Comparison of ENCODE assay signal across 1 cellular context in the genomic region with DNA sequence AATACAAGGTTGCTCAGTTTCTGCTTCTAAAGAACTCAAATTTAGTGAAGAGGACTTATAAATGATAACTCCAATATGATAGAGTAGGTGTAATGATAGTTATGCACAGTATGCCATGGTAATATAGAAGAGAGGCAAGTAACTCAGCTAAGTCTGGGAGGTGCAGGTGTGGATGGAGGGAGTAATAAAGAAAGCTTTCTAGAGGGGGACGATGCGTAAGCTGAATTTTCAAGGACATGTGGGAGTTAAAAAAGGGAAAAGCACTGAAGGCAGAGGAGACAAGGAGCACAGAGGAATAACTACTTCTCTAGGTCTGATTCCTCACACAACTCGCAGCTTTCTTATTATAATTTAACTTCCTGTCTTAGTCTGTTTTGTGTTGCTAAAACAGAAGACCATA.
TF ChIP-seq lines count a peak whose summit lies in the region.

No MANE protein-coding gene starts in this region.

TF ChIP-seq in GM23338, 12 proteins besides CTCF, POLR2A, EP300 and RAD21 (continued from another document):
- TF ChIP-seq, protein P1, sequence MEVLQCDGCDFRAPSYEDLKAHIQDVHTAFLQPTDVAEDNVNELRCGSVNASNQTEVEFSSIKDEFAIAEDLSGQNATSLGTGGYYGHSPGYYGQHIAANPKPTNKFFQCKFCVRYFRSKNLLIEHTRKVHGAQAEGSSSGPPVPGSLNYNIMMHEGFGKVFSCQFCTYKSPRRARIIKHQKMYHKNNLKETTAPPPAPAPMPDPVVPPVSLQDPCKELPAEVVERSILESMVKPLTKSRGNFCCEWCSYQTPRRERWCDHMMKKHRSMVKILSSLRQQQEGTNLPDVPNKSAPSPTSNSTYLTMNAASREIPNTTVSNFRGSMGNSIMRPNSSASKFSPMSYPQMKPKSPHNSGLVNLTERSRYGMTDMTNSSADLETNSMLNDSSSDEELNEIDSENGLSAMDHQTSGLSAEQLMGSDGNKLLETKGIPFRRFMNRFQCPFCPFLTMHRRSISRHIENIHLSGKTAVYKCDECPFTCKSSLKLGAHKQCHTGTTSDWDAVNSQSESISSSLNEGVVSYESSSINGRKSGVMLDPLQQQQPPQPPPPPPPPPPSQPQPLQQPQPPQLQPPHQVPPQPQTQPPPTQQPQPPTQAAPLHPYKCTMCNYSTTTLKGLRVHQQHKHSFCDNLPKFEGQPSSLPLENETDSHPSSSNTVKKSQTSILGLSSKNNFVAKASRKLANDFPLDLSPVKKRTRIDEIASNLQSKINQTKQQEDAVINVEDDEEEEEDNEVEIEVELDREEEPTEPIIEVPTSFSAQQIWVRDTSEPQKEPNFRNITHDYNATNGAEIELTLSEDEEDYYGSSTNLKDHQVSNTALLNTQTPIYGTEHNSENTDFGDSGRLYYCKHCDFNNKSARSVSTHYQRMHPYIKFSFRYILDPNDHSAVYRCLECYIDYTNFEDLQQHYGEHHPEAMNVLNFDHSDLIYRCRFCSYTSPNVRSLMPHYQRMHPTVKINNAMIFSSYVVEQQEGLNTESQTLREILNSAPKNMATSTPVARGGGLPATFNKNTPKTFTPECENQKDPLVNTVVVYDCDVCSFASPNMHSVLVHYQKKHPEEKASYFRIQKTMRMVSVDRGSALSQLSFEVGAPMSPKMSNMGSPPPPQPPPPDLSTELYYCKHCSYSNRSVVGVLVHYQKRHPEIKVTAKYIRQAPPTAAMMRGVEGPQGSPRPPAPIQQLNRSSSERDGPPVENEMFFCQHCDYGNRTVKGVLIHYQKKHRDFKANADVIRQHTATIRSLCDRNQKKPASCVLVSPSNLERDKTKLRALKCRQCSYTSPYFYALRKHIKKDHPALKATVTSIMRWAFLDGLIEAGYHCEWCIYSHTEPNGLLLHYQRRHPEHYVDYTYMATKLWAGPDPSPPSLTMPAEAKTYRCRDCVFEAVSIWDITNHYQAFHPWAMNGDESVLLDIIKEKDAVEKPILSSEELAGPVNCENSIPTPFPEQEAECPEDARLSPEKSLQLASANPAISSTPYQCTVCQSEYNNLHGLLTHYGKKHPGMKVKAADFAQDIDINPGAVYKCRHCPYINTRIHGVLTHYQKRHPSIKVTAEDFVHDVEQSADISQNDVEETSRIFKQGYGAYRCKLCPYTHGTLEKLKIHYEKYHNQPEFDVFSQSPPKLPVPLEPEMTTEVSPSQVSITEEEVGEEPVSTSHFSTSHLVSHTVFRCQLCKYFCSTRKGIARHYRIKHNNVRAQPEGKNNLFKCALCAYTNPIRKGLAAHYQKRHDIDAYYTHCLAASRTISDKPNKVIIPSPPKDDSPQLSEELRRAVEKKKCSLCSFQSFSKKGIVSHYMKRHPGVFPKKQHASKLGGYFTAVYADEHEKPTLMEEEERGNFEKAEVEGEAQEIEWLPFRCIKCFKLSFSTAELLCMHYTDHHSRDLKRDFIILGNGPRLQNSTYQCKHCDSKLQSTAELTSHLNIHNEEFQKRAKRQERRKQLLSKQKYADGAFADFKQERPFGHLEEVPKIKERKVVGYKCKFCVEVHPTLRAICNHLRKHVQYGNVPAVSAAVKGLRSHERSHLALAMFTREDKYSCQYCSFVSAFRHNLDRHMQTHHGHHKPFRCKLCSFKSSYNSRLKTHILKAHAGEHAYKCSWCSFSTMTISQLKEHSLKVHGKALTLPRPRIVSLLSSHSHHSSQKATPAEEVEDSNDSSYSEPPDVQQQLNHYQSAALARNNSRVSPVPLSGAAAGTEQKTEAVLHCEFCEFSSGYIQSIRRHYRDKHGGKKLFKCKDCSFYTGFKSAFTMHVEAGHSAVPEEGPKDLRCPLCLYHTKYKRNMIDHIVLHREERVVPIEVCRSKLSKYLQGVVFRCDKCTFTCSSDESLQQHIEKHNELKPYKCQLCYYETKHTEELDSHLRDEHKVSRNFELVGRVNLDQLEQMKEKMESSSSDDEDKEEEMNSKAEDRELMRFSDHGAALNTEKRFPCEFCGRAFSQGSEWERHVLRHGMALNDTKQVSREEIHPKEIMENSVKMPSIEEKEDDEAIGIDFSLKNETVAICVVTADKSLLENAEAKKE (CRISPR knock-in tag; IDR thresholded peaks at IDR 0.05) = no peak
- TF ChIP-seq NANOG (IDR thresholded peaks at IDR 0.05; ENCODE audit: borderline replicate concordance) = no peak
- TF ChIP-seq, protein P2, sequence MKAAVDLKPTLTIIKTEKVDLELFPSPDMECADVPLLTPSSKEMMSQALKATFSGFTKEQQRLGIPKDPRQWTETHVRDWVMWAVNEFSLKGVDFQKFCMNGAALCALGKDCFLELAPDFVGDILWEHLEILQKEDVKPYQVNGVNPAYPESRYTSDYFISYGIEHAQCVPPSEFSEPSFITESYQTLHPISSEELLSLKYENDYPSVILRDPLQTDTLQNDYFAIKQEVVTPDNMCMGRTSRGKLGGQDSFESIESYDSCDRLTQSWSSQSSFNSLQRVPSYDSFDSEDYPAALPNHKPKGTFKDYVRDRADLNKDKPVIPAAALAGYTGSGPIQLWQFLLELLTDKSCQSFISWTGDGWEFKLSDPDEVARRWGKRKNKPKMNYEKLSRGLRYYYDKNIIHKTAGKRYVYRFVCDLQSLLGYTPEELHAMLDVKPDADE (IDR thresholded peaks at IDR 0.05) = no peak
- no peak for TF ChIP-seq CREB1 (CRISPR knock-in tag; IDR thresholded peaks at IDR 0.05; ENCODE audit: low read depth)
